Comparison of ENCODE assay signal across 1 cellular context in the genomic region with DNA sequence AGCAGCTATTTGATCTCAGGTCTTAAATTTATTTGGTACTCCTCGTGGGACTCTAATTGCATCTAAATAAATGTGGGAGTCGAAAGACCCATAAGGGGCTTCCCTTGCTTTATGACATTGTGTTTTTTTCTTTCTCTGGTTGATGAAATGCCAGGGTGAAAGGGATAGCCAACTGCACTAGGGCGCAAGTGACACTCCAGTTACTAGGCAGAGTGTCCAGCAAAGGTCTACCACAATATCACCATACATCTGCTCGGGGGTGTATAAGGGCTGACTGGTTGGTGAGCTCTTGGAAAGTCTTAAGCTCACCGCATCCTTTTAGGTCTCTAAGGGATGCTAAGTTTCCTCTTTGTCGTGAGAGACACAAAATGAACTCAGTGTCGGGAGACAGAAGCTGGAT.
TF ChIP-seq lines count a peak whose summit lies in the region.

No MANE protein-coding gene starts in this region.

TF ChIP-seq in HCT116, 20 proteins besides CTCF, POLR2A, EP300 and RAD21 (continued from another document):
- TF ChIP-seq, protein P1, sequence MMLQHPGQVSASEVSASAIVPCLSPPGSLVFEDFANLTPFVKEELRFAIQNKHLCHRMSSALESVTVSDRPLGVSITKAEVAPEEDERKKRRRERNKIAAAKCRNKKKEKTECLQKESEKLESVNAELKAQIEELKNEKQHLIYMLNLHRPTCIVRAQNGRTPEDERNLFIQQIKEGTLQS (IDR thresholded peaks at IDR 0.05), result no peak
- no peak for TF ChIP-seq SIN3A (IDR thresholded peaks at IDR 0.05; ENCODE audit: low read depth)
- no peak for TF ChIP-seq TCF7L2 (IDR thresholded peaks at IDR 0.05; ENCODE audit: borderline replicate concordance, extremely low read depth, insufficient read depth, insufficient read length)
- TF ChIP-seq ELF1 (IDR thresholded peaks at IDR 0.05; ENCODE audit: borderline replicate concordance, low read depth), result no peak
- no peak for TF ChIP-seq CEBPB (IDR thresholded peaks at IDR 0.05; ENCODE audit: low read depth)
- no peak for TF ChIP-seq FOSL1 (IDR thresholded peaks at IDR 0.05; ENCODE audit: low read depth)
